ENCODE assay signal across 1 cellular context in the genomic region with DNA sequence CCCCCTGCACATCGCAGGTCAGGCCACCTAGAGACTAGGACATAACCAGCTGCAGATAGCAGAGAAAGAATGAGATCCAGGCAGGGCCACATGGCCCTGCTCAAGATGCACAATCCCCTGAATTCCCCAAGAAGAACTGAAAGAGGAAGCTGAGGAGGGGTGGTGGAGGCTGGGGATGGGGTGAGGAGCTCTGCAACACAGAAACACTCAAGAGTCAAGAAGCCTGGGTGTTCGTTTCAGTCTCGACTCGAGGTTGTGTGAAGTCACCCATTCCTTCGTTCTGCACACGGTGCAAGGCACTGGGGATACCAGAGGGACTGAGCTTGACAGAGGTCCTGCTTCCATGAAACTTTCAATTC.
TF ChIP-seq lines count a peak whose summit lies in the region.

No MANE protein-coding gene starts in this region.

TF ChIP-seq in GM12878, 131 proteins besides CTCF, POLR2A, EP300 and RAD21 (continued from another document):
- TF ChIP-seq, protein P1, sequence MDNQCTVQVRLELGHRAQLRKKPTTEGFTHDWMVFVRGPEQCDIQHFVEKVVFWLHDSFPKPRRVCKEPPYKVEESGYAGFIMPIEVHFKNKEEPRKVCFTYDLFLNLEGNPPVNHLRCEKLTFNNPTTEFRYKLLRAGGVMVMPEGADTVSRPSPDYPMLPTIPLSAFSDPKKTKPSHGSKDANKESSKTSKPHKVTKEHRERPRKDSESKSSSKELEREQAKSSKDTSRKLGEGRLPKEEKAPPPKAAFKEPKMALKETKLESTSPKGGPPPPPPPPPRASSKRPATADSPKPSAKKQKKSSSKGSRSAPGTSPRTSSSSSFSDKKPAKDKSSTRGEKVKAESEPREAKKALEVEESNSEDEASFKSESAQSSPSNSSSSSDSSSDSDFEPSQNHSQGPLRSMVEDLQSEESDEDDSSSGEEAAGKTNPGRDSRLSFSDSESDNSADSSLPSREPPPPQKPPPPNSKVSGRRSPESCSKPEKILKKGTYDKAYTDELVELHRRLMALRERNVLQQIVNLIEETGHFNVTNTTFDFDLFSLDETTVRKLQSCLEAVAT (IDR thresholded peaks at IDR 0.05) = no peak
- TF ChIP-seq, protein P2, sequence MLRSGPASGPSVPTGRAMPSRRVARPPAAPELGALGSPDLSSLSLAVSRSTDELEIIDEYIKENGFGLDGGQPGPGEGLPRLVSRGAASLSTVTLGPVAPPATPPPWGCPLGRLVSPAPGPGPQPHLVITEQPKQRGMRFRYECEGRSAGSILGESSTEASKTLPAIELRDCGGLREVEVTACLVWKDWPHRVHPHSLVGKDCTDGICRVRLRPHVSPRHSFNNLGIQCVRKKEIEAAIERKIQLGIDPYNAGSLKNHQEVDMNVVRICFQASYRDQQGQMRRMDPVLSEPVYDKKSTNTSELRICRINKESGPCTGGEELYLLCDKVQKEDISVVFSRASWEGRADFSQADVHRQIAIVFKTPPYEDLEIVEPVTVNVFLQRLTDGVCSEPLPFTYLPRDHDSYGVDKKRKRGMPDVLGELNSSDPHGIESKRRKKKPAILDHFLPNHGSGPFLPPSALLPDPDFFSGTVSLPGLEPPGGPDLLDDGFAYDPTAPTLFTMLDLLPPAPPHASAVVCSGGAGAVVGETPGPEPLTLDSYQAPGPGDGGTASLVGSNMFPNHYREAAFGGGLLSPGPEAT (IDR thresholded peaks at IDR 0.05; ENCODE audit: low read depth) = peak; percentile 61
- TF ChIP-seq IRF4 (IDR thresholded peaks at IDR 0.05; ENCODE audit: low read depth, low read length) = no peak
- TF ChIP-seq NR2C1 (IDR thresholded peaks at IDR 0.05) = no peak
- TF ChIP-seq STAT1 (conservative IDR thresholded peaks at IDR 0.05) = no peak
- TF ChIP-seq, protein P3, sequence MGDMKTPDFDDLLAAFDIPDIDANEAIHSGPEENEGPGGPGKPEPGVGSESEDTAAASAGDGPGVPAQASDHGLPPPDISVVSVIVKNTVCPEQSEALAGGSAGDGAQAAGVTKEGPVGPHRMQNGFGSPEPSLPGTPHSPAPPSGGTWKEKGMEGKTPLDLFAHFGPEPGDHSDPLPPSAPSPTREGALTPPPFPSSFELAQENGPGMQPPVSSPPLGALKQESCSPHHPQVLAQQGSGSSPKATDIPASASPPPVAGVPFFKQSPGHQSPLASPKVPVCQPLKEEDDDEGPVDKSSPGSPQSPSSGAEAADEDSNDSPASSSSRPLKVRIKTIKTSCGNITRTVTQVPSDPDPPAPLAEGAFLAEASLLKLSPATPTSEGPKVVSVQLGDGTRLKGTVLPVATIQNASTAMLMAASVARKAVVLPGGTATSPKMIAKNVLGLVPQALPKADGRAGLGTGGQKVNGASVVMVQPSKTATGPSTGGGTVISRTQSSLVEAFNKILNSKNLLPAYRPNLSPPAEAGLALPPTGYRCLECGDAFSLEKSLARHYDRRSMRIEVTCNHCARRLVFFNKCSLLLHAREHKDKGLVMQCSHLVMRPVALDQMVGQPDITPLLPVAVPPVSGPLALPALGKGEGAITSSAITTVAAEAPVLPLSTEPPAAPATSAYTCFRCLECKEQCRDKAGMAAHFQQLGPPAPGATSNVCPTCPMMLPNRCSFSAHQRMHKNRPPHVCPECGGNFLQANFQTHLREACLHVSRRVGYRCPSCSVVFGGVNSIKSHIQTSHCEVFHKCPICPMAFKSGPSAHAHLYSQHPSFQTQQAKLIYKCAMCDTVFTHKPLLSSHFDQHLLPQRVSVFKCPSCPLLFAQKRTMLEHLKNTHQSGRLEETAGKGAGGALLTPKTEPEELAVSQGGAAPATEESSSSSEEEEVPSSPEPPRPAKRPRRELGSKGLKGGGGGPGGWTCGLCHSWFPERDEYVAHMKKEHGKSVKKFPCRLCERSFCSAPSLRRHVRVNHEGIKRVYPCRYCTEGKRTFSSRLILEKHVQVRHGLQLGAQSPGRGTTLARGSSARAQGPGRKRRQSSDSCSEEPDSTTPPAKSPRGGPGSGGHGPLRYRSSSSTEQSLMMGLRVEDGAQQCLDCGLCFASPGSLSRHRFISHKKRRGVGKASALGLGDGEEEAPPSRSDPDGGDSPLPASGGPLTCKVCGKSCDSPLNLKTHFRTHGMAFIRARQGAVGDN (IDR thresholded peaks at IDR 0.05) = peak; percentile 24; the same call in 1 of the 2 replicates
- peak; percentile 69 for TF ChIP-seq IKZF1 (conservative IDR thresholded peaks at IDR 0.05)
- no peak for TF ChIP-seq POU2F2 (IDR thresholded peaks at IDR 0.05; ENCODE audit: borderline replicate concordance, low read depth, low read length)
- no peak for TF ChIP-seq BCL11A (IDR thresholded peaks at IDR 0.05; ENCODE audit: low read depth, low read length)
- peak; percentile 20; the same call in 1 of the 2 replicates for TF ChIP-seq SMC3 (IDR thresholded peaks at IDR 0.05; ENCODE audit: borderline replicate concordance, low read length)
- no peak for TF ChIP-seq SRF (IDR thresholded peaks at IDR 0.05; ENCODE audit: low read depth in 2 of 2, low read length in 2 of 2)
- no peak for TF ChIP-seq SIN3A (IDR thresholded peaks at IDR 0.05; ENCODE audit: low read depth, low read length)
- TF ChIP-seq ZNF622 (IDR thresholded peaks at IDR 0.05) = no peak
- TF ChIP-seq, protein P4, sequence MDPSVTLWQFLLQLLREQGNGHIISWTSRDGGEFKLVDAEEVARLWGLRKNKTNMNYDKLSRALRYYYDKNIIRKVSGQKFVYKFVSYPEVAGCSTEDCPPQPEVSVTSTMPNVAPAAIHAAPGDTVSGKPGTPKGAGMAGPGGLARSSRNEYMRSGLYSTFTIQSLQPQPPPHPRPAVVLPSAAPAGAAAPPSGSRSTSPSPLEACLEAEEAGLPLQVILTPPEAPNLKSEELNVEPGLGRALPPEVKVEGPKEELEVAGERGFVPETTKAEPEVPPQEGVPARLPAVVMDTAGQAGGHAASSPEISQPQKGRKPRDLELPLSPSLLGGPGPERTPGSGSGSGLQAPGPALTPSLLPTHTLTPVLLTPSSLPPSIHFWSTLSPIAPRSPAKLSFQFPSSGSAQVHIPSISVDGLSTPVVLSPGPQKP (IDR thresholded peaks at IDR 0.05; ENCODE audit: low read depth, low read length) = no peak
- peak; percentile 69 to 71; a peak in 3 of 4 replicates for TF ChIP-seq IKZF2 (IDR thresholded peaks at IDR 0.05)
- TF ChIP-seq EED (IDR thresholded peaks at IDR 0.05; ENCODE audit: low read depth) = peak; percentile 77
- TF ChIP-seq NBN (IDR thresholded peaks at IDR 0.05) = peak; percentile 55; the same call in 1 of the 2 replicates
- TF ChIP-seq, protein P5, sequence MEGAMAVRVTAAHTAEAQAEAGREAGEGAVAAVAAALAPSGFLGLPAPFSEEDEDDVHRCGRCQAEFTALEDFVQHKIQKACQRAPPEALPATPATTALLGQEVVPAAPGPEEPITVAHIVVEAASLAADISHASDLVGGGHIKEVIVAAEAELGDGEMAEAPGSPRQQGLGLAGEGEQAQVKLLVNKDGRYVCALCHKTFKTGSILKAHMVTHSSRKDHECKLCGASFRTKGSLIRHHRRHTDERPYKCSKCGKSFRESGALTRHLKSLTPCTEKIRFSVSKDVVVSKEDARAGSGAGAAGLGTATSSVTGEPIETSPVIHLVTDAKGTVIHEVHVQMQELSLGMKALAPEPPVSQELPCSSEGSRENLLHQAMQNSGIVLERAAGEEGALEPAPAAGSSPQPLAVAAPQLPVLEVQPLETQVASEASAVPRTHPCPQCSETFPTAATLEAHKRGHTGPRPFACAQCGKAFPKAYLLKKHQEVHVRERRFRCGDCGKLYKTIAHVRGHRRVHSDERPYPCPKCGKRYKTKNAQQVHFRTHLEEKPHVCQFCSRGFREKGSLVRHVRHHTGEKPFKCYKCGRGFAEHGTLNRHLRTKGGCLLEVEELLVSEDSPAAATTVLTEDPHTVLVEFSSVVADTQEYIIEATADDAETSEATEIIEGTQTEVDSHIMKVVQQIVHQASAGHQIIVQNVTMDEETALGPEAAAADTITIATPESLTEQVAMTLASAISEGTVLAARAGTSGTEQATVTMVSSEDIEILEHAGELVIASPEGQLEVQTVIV (IDR thresholded peaks at IDR 0.05; ENCODE audit: borderline replicate concordance, partially characterized antibody) = no peak
- no peak for TF ChIP-seq SP1 (IDR thresholded peaks at IDR 0.05; ENCODE audit: low read depth, low read length)
- TF ChIP-seq, protein P6, sequence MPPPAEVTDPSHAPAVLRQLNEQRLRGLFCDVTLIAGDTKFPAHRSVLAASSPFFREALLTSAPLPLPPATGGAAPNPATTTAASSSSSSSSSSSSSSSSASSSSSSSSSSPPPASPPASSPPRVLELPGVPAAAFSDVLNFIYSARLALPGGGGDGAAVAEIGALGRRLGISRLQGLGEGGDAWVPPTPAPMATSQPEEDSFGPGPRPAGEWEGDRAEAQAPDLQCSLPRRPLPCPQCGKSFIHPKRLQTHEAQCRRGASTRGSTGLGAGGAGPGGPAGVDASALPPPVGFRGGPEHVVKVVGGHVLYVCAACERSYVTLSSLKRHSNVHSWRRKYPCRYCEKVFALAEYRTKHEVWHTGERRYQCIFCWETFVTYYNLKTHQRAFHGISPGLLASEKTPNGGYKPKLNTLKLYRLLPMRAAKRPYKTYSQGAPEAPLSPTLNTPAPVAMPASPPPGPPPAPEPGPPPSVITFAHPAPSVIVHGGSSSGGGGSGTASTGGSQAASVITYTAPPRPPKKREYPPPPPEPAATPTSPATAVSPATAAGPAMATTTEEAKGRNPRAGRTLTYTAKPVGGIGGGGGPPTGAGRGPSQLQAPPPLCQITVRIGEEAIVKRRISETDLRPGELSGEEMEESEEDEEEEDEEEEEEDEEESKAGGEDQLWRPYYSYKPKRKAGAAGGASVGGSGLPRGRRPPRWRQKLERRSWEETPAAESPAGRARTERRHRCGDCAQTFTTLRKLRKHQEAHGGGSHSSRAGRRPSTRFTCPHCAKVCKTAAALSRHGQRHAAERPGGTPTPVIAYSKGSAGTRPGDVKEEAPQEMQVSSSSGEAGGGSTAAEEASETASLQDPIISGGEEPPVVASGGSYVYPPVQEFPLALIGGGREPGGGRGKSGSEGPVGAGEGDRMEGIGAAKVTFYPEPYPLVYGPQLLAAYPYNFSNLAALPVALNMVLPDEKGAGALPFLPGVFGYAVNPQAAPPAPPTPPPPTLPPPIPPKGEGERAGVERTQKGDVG (CRISPR knock-in tag; IDR thresholded peaks at IDR 0.05) = no peak
- TF ChIP-seq, protein P7, sequence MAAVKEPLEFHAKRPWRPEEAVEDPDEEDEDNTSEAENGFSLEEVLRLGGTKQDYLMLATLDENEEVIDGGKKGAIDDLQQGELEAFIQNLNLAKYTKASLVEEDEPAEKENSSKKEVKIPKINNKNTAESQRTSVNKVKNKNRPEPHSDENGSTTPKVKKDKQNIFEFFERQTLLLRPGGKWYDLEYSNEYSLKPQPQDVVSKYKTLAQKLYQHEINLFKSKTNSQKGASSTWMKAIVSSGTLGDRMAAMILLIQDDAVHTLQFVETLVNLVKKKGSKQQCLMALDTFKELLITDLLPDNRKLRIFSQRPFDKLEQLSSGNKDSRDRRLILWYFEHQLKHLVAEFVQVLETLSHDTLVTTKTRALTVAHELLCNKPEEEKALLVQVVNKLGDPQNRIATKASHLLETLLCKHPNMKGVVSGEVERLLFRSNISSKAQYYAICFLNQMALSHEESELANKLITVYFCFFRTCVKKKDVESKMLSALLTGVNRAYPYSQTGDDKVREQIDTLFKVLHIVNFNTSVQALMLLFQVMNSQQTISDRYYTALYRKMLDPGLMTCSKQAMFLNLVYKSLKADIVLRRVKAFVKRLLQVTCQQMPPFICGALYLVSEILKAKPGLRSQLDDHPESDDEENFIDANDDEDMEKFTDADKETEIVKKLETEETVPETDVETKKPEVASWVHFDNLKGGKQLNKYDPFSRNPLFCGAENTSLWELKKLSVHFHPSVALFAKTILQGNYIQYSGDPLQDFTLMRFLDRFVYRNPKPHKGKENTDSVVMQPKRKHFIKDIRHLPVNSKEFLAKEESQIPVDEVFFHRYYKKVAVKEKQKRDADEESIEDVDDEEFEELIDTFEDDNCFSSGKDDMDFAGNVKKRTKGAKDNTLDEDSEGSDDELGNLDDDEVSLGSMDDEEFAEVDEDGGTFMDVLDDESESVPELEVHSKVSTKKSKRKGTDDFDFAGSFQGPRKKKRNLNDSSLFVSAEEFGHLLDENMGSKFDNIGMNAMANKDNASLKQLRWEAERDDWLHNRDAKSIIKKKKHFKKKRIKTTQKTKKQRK (IDR thresholded peaks at IDR 0.05; ENCODE audit: low read depth, low read length) = no peak
- TF ChIP-seq ZNF384 (IDR thresholded peaks at IDR 0.05; ENCODE audit: borderline replicate concordance, low read depth, low read length) = no peak
- no peak for TF ChIP-seq MTA3 (IDR thresholded peaks at IDR 0.05; ENCODE audit: borderline replicate concordance, low read length)
